Comparison of ENCODE assay signal across 1 cellular context in the genomic region with DNA sequence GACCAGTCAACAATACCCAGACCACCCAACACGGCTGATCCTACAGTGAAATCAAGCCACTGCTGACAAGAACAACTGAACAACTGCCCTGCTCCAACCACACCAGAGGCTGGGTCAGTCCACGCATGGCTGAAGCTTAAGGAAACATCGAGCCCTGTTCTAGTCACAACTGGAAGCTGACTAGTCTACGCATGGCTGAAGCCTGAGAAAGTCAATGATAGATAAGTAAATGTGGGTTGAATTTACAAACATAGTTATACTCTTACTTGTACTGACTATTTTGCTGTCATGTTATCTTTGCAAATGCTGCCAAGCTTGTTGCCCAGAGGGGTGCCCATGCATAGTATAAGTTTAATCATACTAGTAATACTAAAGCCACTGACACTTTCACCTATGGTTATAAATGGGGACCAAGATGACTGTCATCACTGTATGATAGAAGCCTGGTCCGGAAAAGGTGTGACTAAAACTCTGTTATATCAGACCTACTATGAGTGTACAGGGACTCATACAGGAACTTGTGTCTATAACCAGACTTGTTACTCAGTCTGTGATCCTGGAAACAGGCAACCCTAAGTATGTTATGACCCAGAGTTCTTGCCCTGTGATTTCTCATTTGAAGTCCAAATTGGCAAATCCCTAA.
TF ChIP-seq lines count a peak whose summit lies in the region.

No MANE protein-coding gene starts in this region.

TF ChIP-seq in K562, 482 proteins besides CTCF, POLR2A, EP300 and RAD21:
- TF ChIP-seq YY1 (IDR thresholded peaks at IDR 0.05; ENCODE audit: borderline replicate concordance in 1 of 3, control insufficient read depth in 1 of 3, extremely low read depth in 1 of 3, insufficient read depth in 3 of 3, insufficient read length in 1 of 3, insufficient replicate concordance in 2 of 3, low read depth in 1 of 3, low read length in 2 of 3), result no peak
- peak; percentile 77 for TF ChIP-seq HMBOX1 (IDR thresholded peaks at IDR 0.05)
